Comparison of ENCODE assay signal across 2 cellular contexts in genomic region chr2:182070736-182071135, GRCh38.
TF ChIP-seq lines count a peak whose summit lies in the region.

No MANE protein-coding gene starts in this region.

TF ChIP-seq in IMR-90, 13 proteins besides CTCF, POLR2A, EP300 and RAD21 (continued from another document):
- TF ChIP-seq MXI1 (IDR thresholded peaks at IDR 0.05; ENCODE audit: borderline replicate concordance, low read depth, low read length) (no peak), SMC3 (IDR thresholded peaks at IDR 0.05; ENCODE audit: low read depth, low read length) (no peak), ELK1 (IDR thresholded peaks at IDR 0.05; ENCODE audit: borderline replicate concordance, low read depth, low read length) (no peak), RFX5 (IDR thresholded peaks at IDR 0.05; ENCODE audit: low read depth, low read length) (no peak), RCOR1 (IDR thresholded peaks at IDR 0.05; ENCODE audit: insufficient replicate concordance, low read length) (no peak), CEBPB (IDR thresholded peaks at IDR 0.05; ENCODE audit: low read depth, low read length) (no peak)

TF ChIP-seq in GM23338, 12 proteins besides CTCF, POLR2A, EP300 and RAD21 (continued from another document):
- no peak for TF ChIP-seq ZNF462 (CRISPR knock-in tag; IDR thresholded peaks at IDR 0.05)
- TF ChIP-seq ZNF331 (CRISPR knock-in tag; IDR thresholded peaks at IDR 0.05; ENCODE audit: low read depth): no peak
- TF ChIP-seq REST (IDR thresholded peaks at IDR 0.05; ENCODE audit: unreplicated experiment): no peak
- TF ChIP-seq EZH2phosphoT487 (IDR thresholded peaks at IDR 0.05; ENCODE audit: unreplicated experiment): no peak
- TF ChIP-seq ETS1 (IDR thresholded peaks at IDR 0.05): no peak
- no peak for TF ChIP-seq CREB1 (CRISPR knock-in tag; IDR thresholded peaks at IDR 0.05; ENCODE audit: low read depth)
- TF ChIP-seq NANOG (IDR thresholded peaks at IDR 0.05; ENCODE audit: borderline replicate concordance): no peak
- TF ChIP-seq EZH2 (IDR thresholded peaks at IDR 0.05; ENCODE audit: low read depth, unreplicated experiment): no peak
- no peak for TF ChIP-seq JUNB (IDR thresholded peaks at IDR 0.05; ENCODE audit: unreplicated experiment)
- TF ChIP-seq STAT1 (IDR thresholded peaks at IDR 0.05; ENCODE audit: unreplicated experiment): no peak
